26 cellular contexts compared by ENCODE assay signal in the genomic region with DNA sequence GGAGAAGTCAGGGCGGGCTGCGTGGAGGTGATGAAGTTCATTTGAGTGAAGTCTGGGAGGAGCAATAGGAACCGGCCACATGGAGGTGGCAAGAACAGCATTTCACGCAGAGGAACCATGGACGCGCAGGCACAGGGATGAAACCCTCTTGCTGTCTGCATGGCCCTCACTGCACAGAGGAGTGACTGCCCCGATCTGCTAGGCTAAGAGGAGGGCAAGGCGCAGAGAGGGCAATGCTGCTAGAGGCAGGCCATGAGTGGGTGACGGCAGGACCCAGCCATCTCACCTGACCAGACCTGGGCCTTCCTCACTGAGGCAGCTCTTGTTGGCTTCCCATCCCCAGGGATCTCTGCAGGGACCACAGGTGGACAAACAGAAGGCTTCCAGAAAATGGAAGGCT.
"Had no signal": no experiment of that assay in that cellular context is flagged by ENCODE, and none has a peak within 500 bp of the region (broad histone marks: within the 10 kb centered on the region; RNA-seq: fewer than 3 reads in every experiment).

No MANE protein-coding gene starts in this region.

- DNase-seq: activated CD4-positive, alpha-beta T cell treated with anti-CD3 and anti-CD28 coated beads, Interleukin-2, amount 50 U/mL, for 1 hour; activated CD4-positive, CD25-positive, alpha-beta regulatory T cell; activated CD8-positive, alpha-beta memory T cell treated with anti-CD3 and anti-CD28 coated beads, Interleukin-2, amount 50 U/mL, for 4 hours; activated CD8-positive, alpha-beta T cell treated with anti-CD3 and anti-CD28 coated beads for 36 hours; activated gamma-delta T cell treated with Interleukin-2 at 50 U/mL for 16 hours; activated naive CD4-positive, alpha-beta T cell treated with anti-CD3 and anti-CD28 coated beads, Interleukin-2, amount 10 ng/mL, durations not matched to agents 7 days and 5 days; activated naive CD8-positive, alpha-beta T cell treated with anti-CD3 and anti-CD28 coated beads for 36 hours; activated T-cell treated with anti-CD3 and anti-CD28 coated beads, Interleukin-2, amount 50 U/mL, for 72 hours; KG1; NCI-H1105; NCI-H1694 treated with DMSO at 0.1 percent for 48 hours; NCI-H2029 treated with DMSO at 0.1 percent for 48 hours; NCI-H345; NCI-H510A; NCI-H526 treated with DMSO at 0.1 percent for 48 hours; NCI-H82; NK-92 treated with Interleukin-12 subunit alpha and Interleukin-12 subunit beta, amount 100 ng/mL, for 24 hours; OCI-M1; Right ventricle myocardium superior; RPMI8226; SJCRH30; T-helper 17 cell; T1000 had no signal

- H3K4me3 Mint-ChIP-seq: activated CD8-positive, alpha-beta T cell treated with anti-CD3 and anti-CD28 coated beads for 36 hours; activated naive CD4-positive, alpha-beta T cell treated with anti-CD3 and anti-CD28 coated beads, Interleukin-2, amount 10 ng/mL, durations not matched to agents 7 days and 5 days; activated naive CD8-positive, alpha-beta T cell treated with anti-CD3 and anti-CD28 coated beads for 36 hours; activated T-cell treated with anti-CD3 and anti-CD28 coated beads, Interleukin-2, amount 50 U/mL, for 72 hours; IgD-negative memory B cell; T-helper 17 cell had no signal

- H3K4me1 ChIP-seq: SJCRH30 had no signal

- H3K36me3 Mint-ChIP-seq: activated naive CD4-positive, alpha-beta T cell treated with anti-CD3 and anti-CD28 coated beads, Interleukin-2, amount 10 ng/mL, durations not matched to agents 7 days and 5 days; activated naive CD8-positive, alpha-beta T cell treated with anti-CD3 and anti-CD28 coated beads for 36 hours had no signal

- H3K4me3 ChIP-seq: SJCRH30 had no signal

- H3K27ac Mint-ChIP-seq: activated CD8-positive, alpha-beta T cell treated with anti-CD3 and anti-CD28 coated beads for 36 hours; activated naive CD4-positive, alpha-beta T cell treated with anti-CD3 and anti-CD28 coated beads, Interleukin-2, amount 10 ng/mL, durations not matched to agents 7 days and 5 days; activated naive CD8-positive, alpha-beta T cell treated with anti-CD3 and anti-CD28 coated beads for 36 hours; activated T-cell treated with anti-CD3 and anti-CD28 coated beads, Interleukin-2, amount 50 U/mL, for 72 hours; activated T-helper 2 cell treated with anti-CD3 and anti-CD28 coated beads, Interferon-gamma antibody, Interleukin-2, Interleukin-4, amounts not matched to agents 10 μg/mL and 5 μg/mL and 100 μg/mL, durations not matched to agents 14 hours and 24 hours and 36 hours; IgD-negative memory B cell; T-helper 17 cell had no signal

- H3K27ac ChIP-seq: SJCRH30, VCaP had no signal

- H3K4me1 Mint-ChIP-seq: activated naive CD4-positive, alpha-beta T cell treated with anti-CD3 and anti-CD28 coated beads, Interleukin-2, amount 10 ng/mL, durations not matched to agents 7 days and 5 days had no signal

- H3K36me3 ChIP-seq: SJCRH30 had no signal

- H3K9me3 Mint-ChIP-seq: activated CD8-positive, alpha-beta T cell treated with anti-CD3 and anti-CD28 coated beads for 36 hours; activated naive CD4-positive, alpha-beta T cell treated with anti-CD3 and anti-CD28 coated beads, Interleukin-2, amount 10 ng/mL, durations not matched to agents 7 days and 5 days; activated naive CD8-positive, alpha-beta T cell treated with anti-CD3 and anti-CD28 coated beads for 36 hours; activated T-cell treated with anti-CD3 and anti-CD28 coated beads, Interleukin-2, amount 50 U/mL, for 72 hours; activated T-helper 2 cell treated with anti-CD3 and anti-CD28 coated beads, Interferon-gamma antibody, Interleukin-2, Interleukin-4, amounts not matched to agents 10 μg/mL and 5 μg/mL and 100 μg/mL, durations not matched to agents 14 hours and 24 hours and 36 hours had no signal
